In genomic region chr17:1705004-1705403, GRCh38 we compare ENCODE assay signal across 27 cellular contexts.
"Had no signal": no experiment of that assay in that cellular context is flagged by ENCODE, and none has a peak within 500 bp of the region (broad histone marks: within the 10 kb centered on the region; RNA-seq: fewer than 3 reads in every experiment).

No MANE protein-coding gene starts in this region.

- H3K27ac ChIP-seq: coronary artery, epithelial cell of prostate, lower lobe of right lung, sigmoid colon, testis, uterus, VCaP had no signal

- H3K4me2 ChIP-seq: smooth muscle cell had no signal

- FAIRE-seq: astrocyte had no signal

- H3K36me3 ChIP-seq: lower lobe of right lung, sigmoid colon, uterus had no signal

- H3K4me3 Mint-ChIP-seq: activated CD4-positive, alpha-beta T cell treated with anti-CD3 and anti-CD28 coated beads, Interleukin-2, amount 10 ng/mL, durations not matched to agents 7 days and 5 days; activated CD8-positive, alpha-beta memory T cell treated with anti-CD3 and anti-CD28 coated beads, Interleukin-2, amount 10 ng/mL, durations not matched to agents 7 days and 5 days; activated CD8-positive, alpha-beta T cell treated with anti-CD3 and anti-CD28 coated beads for 36 hours; activated naive CD8-positive, alpha-beta T cell treated with anti-CD3 and anti-CD28 coated beads for 36 hours; activated T-helper 1 cell treated with anti-CD3 and anti-CD28 coated beads, Interleukin-12 subunit alpha, Interleukin-12 subunit beta, Interleukin-2, Interleukin-4 antibody, amounts not matched to agents 30 ng/mL and 10 ng/mL and 1 ng/mL, durations not matched to agents 14 hours and 24 hours and 36 hours; endodermal cell; immature natural killer cell; neural crest cell; stimulated activated naive B cell treated with anti-CD40 and anti-IgM and Interleukin-4, amounts not matched to agents 10 μg/mL and 1 μg/mL and 100 μg/mL, for 72 hours had no signal

- H3K9me3 Mint-ChIP-seq: activated CD4-positive, alpha-beta T cell treated with anti-CD3 and anti-CD28 coated beads, Interleukin-2, amount 10 ng/mL, durations not matched to agents 7 days and 5 days; activated CD8-positive, alpha-beta T cell treated with anti-CD3 and anti-CD28 coated beads for 36 hours; activated naive CD8-positive, alpha-beta T cell treated with anti-CD3 and anti-CD28 coated beads for 36 hours; activated T-helper 1 cell treated with anti-CD3 and anti-CD28 coated beads, Interleukin-12 subunit alpha, Interleukin-12 subunit beta, Interleukin-2, Interleukin-4 antibody, amounts not matched to agents 30 ng/mL and 10 ng/mL and 1 ng/mL, durations not matched to agents 14 hours and 24 hours and 36 hours; endodermal cell; neural crest cell; stimulated activated naive B cell treated with anti-CD40 and anti-IgM and Interleukin-4, amounts not matched to agents 10 μg/mL and 1 μg/mL and 100 μg/mL, for 72 hours had no signal

- ATAC-seq: activated CD8-positive, alpha-beta memory T cell treated with anti-CD3 and anti-CD28 coated beads, Interleukin-2, amount 10 ng/mL, durations not matched to agents 7 days and 5 days; activated CD8-positive, alpha-beta T cell treated with anti-CD3 and anti-CD28 coated beads for 36 hours; left lobe of liver; lower lobe of right lung; mucosa of descending colon; stimulated activated naive B cell treated with anti-CD40 and anti-IgM and Interleukin-4, amounts not matched to agents 10 μg/mL and 1 μg/mL and 100 μg/mL, for 72 hours had no signal

- H3K27me3 ChIP-seq: sigmoid colon, testis, uterus had no signal

- DNase-seq: activated CD4-positive, alpha-beta T cell treated with anti-CD3 and anti-CD28 coated beads, Interleukin-2, amount 10 ng/mL, durations not matched to agents 7 days and 5 days; activated CD4-positive, CD25-positive, alpha-beta regulatory T cell treated with anti-CD3 and anti-CD28 coated beads, Interleukin-2, amount 50 U/mL, for 72 hours; activated CD8-positive, alpha-beta memory T cell treated with anti-CD3 and anti-CD28 coated beads, Interleukin-2, amount 10 ng/mL, durations not matched to agents 7 days and 5 days; activated CD8-positive, alpha-beta T cell treated with anti-CD3 and anti-CD28 coated beads for 36 hours; activated naive CD8-positive, alpha-beta T cell treated with anti-CD3 and anti-CD28 coated beads for 36 hours; endodermal cell; immature natural killer cell; lower lobe of right lung; mesendoderm; mucosa of descending colon; sigmoid colon; stimulated activated CD4-positive, alpha-beta T cell treated with anti-CD3 and anti-CD28 coated beads, Interleukin-15, amount 100 ng/mL, for 24 hours; stimulated activated CD4-positive, alpha-beta T cell treated with anti-CD3 and anti-CD28 coated beads, Interleukin-2, amount 100 ng/mL, for 48 hours; stimulated activated CD8-positive, alpha-beta memory T cell treated with anti-CD3 and anti-CD28 coated beads, Interleukin-4, amount 100 ng/mL, for 48 hours; stimulated activated naive B cell treated with anti-CD40 and anti-IgM and Interleukin-4, amounts not matched to agents 10 μg/mL and 1 μg/mL and 100 μg/mL, for 72 hours; T1000; testis; trophoblast cell; uterus had no signal

- H3K4me3 ChIP-seq: coronary artery, lower lobe of right lung, mucosa of descending colon, sigmoid colon, smooth muscle cell, testis, uterus had no signal

- H3K27ac Mint-ChIP-seq: activated CD4-positive, alpha-beta T cell treated with anti-CD3 and anti-CD28 coated beads, Interleukin-2, amount 10 ng/mL, durations not matched to agents 7 days and 5 days; activated CD8-positive, alpha-beta memory T cell treated with anti-CD3 and anti-CD28 coated beads, Interleukin-2, amount 10 ng/mL, durations not matched to agents 7 days and 5 days; activated CD8-positive, alpha-beta T cell treated with anti-CD3 and anti-CD28 coated beads for 36 hours; activated naive CD8-positive, alpha-beta T cell treated with anti-CD3 and anti-CD28 coated beads for 36 hours; activated T-helper 1 cell treated with anti-CD3 and anti-CD28 coated beads, Interleukin-12 subunit alpha, Interleukin-12 subunit beta, Interleukin-2, Interleukin-4 antibody, amounts not matched to agents 30 ng/mL and 10 ng/mL and 1 ng/mL, durations not matched to agents 14 hours and 24 hours and 36 hours; endodermal cell; stimulated activated naive B cell treated with anti-CD40 and anti-IgM and Interleukin-4, amounts not matched to agents 10 μg/mL and 1 μg/mL and 100 μg/mL, for 72 hours had no signal

- H3K9me3 ChIP-seq: lower lobe of right lung, mucosa of descending colon, sigmoid colon, testis, uterus had no signal

- H3K4me1 Mint-ChIP-seq: endodermal cell, neural crest cell had no signal

- H3K36me3 Mint-ChIP-seq: activated CD8-positive, alpha-beta memory T cell treated with anti-CD3 and anti-CD28 coated beads, Interleukin-2, amount 10 ng/mL, durations not matched to agents 7 days and 5 days; activated naive CD8-positive, alpha-beta T cell treated with anti-CD3 and anti-CD28 coated beads for 36 hours had no signal
